In genomic region chr4:153483432-153484418, GRCh38 we compare ENCODE assay signal across 8 cellular contexts. TPM values are rescaled to one million over a fixed set of nuclear protein-coding genes. Genes with fewer than 3 reads are reported as not detected.
A peak's percentile ranks its signal among the peaks of the same experiment; 100 is the strongest.
DNase-seq lines count a peak whose midpoint lies in the region; ATAC-seq and TF ChIP-seq lines count a peak whose summit lies in the region.

No MANE protein-coding gene starts in this region.

- CTCF ChIA-PET in MCF 10A (lab: Yijun Ruan, JAX) = interaction anchor here (0.6 to 2.0 kb wide), 7 partner anchors 12 to 580 kb away, joined by 3 to 8 read pairs (median 3); no protein-coding TSS in a partner anchor
- CTCF ChIA-PET in activated CD8-positive, alpha-beta T cell treated with anti-CD3 and anti-CD28 coated beads for 36 hours (lab: Charles Lee) = interaction anchor here (1.2 to 4.1 kb wide), 8 partner anchors 8 to 138 kb away, joined by 3 to 24 read pairs (median 3); partner anchors contain the start of gene TMEM131L

- ATAC-seq in activated CD8-positive, alpha-beta T cell treated with anti-CD3 and anti-CD28 coated beads for 36 hours = no peak
- no peak for ATAC-seq in HG02678 (IDR thresholded peaks at IDR 0.05; ENCODE audit: unreplicated experiment)

- H3K27ac ChIP-seq in breast epithelium (peak overlapping the region in 1 of 2 donors; percentile 69), tibial artery (peak overlapping the region; percentile 74 to 76), WERI-Rb-1 (no peak overlapping the region)

- peaks cover 5 to 13% of the 10 kb centered on the region in 2 donors for H3K4me1 ChIP-seq in breast epithelium
- H3K4me1 ChIP-seq in tibial artery = peaks cover 0 to 89% (median 44%) of the 10 kb centered on the region in 4 donors

- H3K9me3 Mint-ChIP-seq in MCF 10A (ENCODE audit: unreplicated experiment) = no peaks in the 10 kb centered on the region
- no peaks in the 10 kb centered on the region for H3K9me3 Mint-ChIP-seq in activated CD8-positive, alpha-beta T cell treated with anti-CD3 and anti-CD28 coated beads for 36 hours

- TF ChIP-seq CTCF in MCF 10A (IDR thresholded peaks at IDR 0.05; ENCODE audit: unreplicated experiment) (no peak), breast epithelium (IDR thresholded peaks at IDR 0.05) (no peak), tibial artery (IDR thresholded peaks at IDR 0.05) (no peak), WERI-Rb-1 (IDR thresholded peaks at IDR 0.05; ENCODE audit: low read depth, low read length) (no peak)
- no peak for TF ChIP-seq CTCF in activated CD8-positive, alpha-beta T cell treated with anti-CD3 and anti-CD28 coated beads for 36 hours (IDR thresholded peaks at IDR 0.05)

- peaks cover 31% of the 10 kb centered on the region for H3K4me1 Mint-ChIP-seq in MCF 10A (ENCODE audit: insufficient read depth, unreplicated experiment)
- peaks cover 71% of the 10 kb centered on the region for H3K4me1 Mint-ChIP-seq in activated CD8-positive, alpha-beta T cell treated with anti-CD3 and anti-CD28 coated beads for 36 hours (ENCODE audit: low read depth)

- H3K27ac Mint-ChIP-seq in MCF 10A (ENCODE audit: low read depth, unreplicated experiment) = peak overlapping the region; percentile 50
- H3K27ac Mint-ChIP-seq in activated CD8-positive, alpha-beta T cell treated with anti-CD3 and anti-CD28 coated beads for 36 hours = peak overlapping the region; percentile 81

- DNase-seq in MCF 10A (ENCODE audit: unreplicated experiment) = no peak
- DNase-seq in breast epithelium (ENCODE audit: low spot score in 2 of 2) = no peak
- no peak for DNase-seq in activated CD8-positive, alpha-beta T cell treated with anti-CD3 and anti-CD28 coated beads for 36 hours
- peak; percentile 29 for DNase-seq in kidney glomerular epithelial cell (lab: John Stamatoyannopoulos, UW)
- no peak for DNase-seq in tibial artery
- DNase-seq in H7 = no peak
- no peak for DNase-seq in WERI-Rb-1

- H3K27me3 ChIP-seq in breast epithelium (no peaks in the 10 kb centered on the region), tibial artery (no peaks in the 10 kb centered on the region), H7 (ENCODE audit: control insufficient read depth, insufficient read depth, low read length) (no peaks in the 10 kb centered on the region), WERI-Rb-1 (ENCODE audit: insufficient read depth, low read depth, severe bottlenecking) (peaks cover 58% of the 10 kb centered on the region)

- H3K4me3 Mint-ChIP-seq in MCF 10A (ENCODE audit: unreplicated experiment) = no peak overlapping the region
- H3K4me3 Mint-ChIP-seq in activated CD8-positive, alpha-beta T cell treated with anti-CD3 and anti-CD28 coated beads for 36 hours = peak overlapping the region; percentile 45

- POLR2A ChIA-PET in MCF 10A (lab: Yijun Ruan, JAX) = interaction anchor here (0.5 to 3.9 kb wide), 6 partner anchors 9 to 561 kb away, joined by 3 to 25 read pairs (median 3); partner anchors contain the start of gene TMEM131L
- POLR2A ChIA-PET in activated CD8-positive, alpha-beta T cell treated with anti-CD3 and anti-CD28 coated beads for 36 hours (lab: Charles Lee) = interaction anchor here (0.6 to 4.0 kb wide), 6 partner anchors 12 to 112 kb away, joined by 3 to 36 read pairs (median 4); no protein-coding TSS in a partner anchor

- peaks cover 14% of the 10 kb centered on the region for H3K36me3 Mint-ChIP-seq in MCF 10A (ENCODE audit: insufficient read depth, unreplicated experiment)
- H3K36me3 Mint-ChIP-seq in activated CD8-positive, alpha-beta T cell treated with anti-CD3 and anti-CD28 coated beads for 36 hours (ENCODE audit: low read depth) = peaks cover 18% of the 10 kb centered on the region

- H3K4me3 ChIP-seq in breast epithelium = peak overlapping the region in 1 of 3 donors; percentile 35
- H3K4me3 ChIP-seq in tibial artery = peak overlapping the region; percentile 6 to 34
- H3K4me3 ChIP-seq in H7 (ENCODE audit: insufficient read depth, low read depth, low read length) = no peak overlapping the region
- H3K4me3 ChIP-seq in WERI-Rb-1 (ENCODE audit: low read depth, low read length) = no peak overlapping the region

- H3K9me3 ChIP-seq in breast epithelium (no peaks in the 10 kb centered on the region), tibial artery (no peaks in the 10 kb centered on the region), WERI-Rb-1 (ENCODE audit: severe bottlenecking) (no peaks in the 10 kb centered on the region)

- BruUV-seq in MCF 10A (replicated peaks; lab: Mats Ljungman, UMichigan) = no TSS peak

- no peaks in the 10 kb centered on the region for H3K27me3 Mint-ChIP-seq in MCF 10A (ENCODE audit: insufficient read depth, unreplicated experiment)
- H3K27me3 Mint-ChIP-seq in activated CD8-positive, alpha-beta T cell treated with anti-CD3 and anti-CD28 coated beads for 36 hours = no peaks in the 10 kb centered on the region

- intact Hi-C loops in MCF 10A (cut with micrococcal nuclease) (no loop called here), breast epithelium (cut with DNase I; ENCODE audit: low total_unique reads) (no loop called here), tibial artery (cut with DNase I; ENCODE audit: low total_unique reads) (no loop called here)
- intact Hi-C loops in activated CD8-positive, alpha-beta T cell treated with anti-CD3 and anti-CD28 coated beads for 36 hours (cut with micrococcal nuclease) = no loop called here

- no peak for TF ChIP-seq POLR2A in breast epithelium (IDR thresholded peaks at IDR 0.05)

- H3K36me3 ChIP-seq in breast epithelium = no peaks in the 10 kb centered on the region
- no peaks in the 10 kb centered on the region for H3K36me3 ChIP-seq in tibial artery
- H3K36me3 ChIP-seq in H7 (replicated peaks; ENCODE audit: control insufficient read depth, insufficient read depth, low read length) = peaks cover 2% of the 10 kb centered on the region
- no peaks in the 10 kb centered on the region for H3K36me3 ChIP-seq in WERI-Rb-1

RNA-seq across cellular contexts. Expression of gene TMEM131L, which starts 17.6 kb away (rescaled TPM):
- 7.8 and 10.1 TPM in 2 replicates for total RNA-seq in MCF 10A (2022)
- 10 to 100 TPM; 18.7 to 22.0 (median 19.5) TPM for total RNA-seq in breast epithelium
- 10 to 100 TPM; 51.7 to 52.4 TPM for total RNA-seq in activated CD8-positive, alpha-beta T cell treated with anti-CD3 and anti-CD28 coated beads for 36 hours
- 19.6 and 25.5 TPM in 2 replicates for total RNA-seq in H7 (2014; rRNA removed; shearing (Covaris generic))

Comparison
In these comparisons a context has a peak if more than half of its experiments do, and no peak if none do; other contexts are left out.
1. H3K4me3 ChIP-seq: peak in tibial artery (2 of 2); none in H7 (single experiment) and WERI-Rb-1 (single experiment).